In genomic region chr5:36982146-36982545, GRCh38 we compare ENCODE assay signal across 24 cellular contexts.
A peak's percentile ranks its signal among the peaks of the same experiment; 100 is the strongest.
DNase-seq lines count a peak whose midpoint lies in the region; ATAC-seq and TF ChIP-seq lines count a peak whose summit lies in the region.
"Had no signal": no experiment of that assay in that cellular context is flagged by ENCODE, and none has a peak within 500 bp of the region (broad histone marks: within the 10 kb centered on the region; RNA-seq: fewer than 3 reads in every experiment).

No MANE protein-coding gene starts in this region.

- peak; percentile 36 for DNase-seq in EL
- DNase-seq in NCI-H226: peak; percentile 8
- peak; percentile 18 for DNase-seq in choroid plexus epithelial cell (ENCODE audit: low read depth)
- DNase-seq in kidney tubule cell (ENCODE audit: low spot score): peak; percentile 77
- no peak for DNase-seq in brain microvascular endothelial cell
- no peak for DNase-seq in activated gamma-delta T cell (lab: John Stamatoyannopoulos, UW)
- DNase-seq in NCI-H2081 (lab: John Stamatoyannopoulos, UW): no peak
- DNase-seq: activated effector memory CD4-positive, alpha-beta T cell treated with anti-CD3 and anti-CD28 coated beads, Interleukin-2, amount 50 U/mL, for 16 hours; adrenal gland; Caco-2; DND-41; left ventricle myocardium inferior; mucosa of descending colon; NCI-H1694 treated with DMSO at 0.1 percent for 48 hours; NCI-H2227 treated with DMSO at 0.1 percent for 48 hours; stimulated activated CD4-positive, alpha-beta T cell treated with anti-CD3 and anti-CD28 coated beads, Interleukin-12 subunit alpha, Interleukin-12 subunit beta, amount 100 ng/mL, for 4 hours; T-helper 2 cell; WERI-Rb-1 had no signal

- TF ChIP-seq CTCF in choroid plexus epithelial cell (conservative IDR thresholded peaks at IDR 0.05; ENCODE audit: low read depth, low read length): no peak
- no peak for TF ChIP-seq CTCF in brain microvascular endothelial cell (IDR thresholded peaks at IDR 0.05; ENCODE audit: low read depth, low read length, missing control alignments)

- in situ Hi-C loops in brain microvascular endothelial cell (cut with HindIII; ENCODE audit: low pct_ligation_motif_present, low sequenced_read_pairs): no loop called here

- no peaks in the 10 kb centered on the region for H3K27me3 ChIP-seq in brain microvascular endothelial cell (replicated peaks)
- H3K27me3 ChIP-seq: adrenal gland, BLaER1, neural progenitor cell, SJSA1 had no signal

- H3K4me3 ChIP-seq in choroid plexus epithelial cell (ENCODE audit: low read depth, low read length): no peak overlapping the region
- H3K4me3 ChIP-seq in brain microvascular endothelial cell (ENCODE audit: low read depth, low read length): no peak overlapping the region
- H3K4me3 ChIP-seq: A549, adrenal gland, BLaER1, left ventricle myocardium inferior, mucosa of descending colon, neural progenitor cell, SJSA1 had no signal

- H3K27ac ChIP-seq in brain microvascular endothelial cell: no peak overlapping the region
- H3K27ac ChIP-seq: A549, adrenal gland, BLaER1, HL-60, left ventricle myocardium inferior, neural progenitor cell, SJSA1, WERI-Rb-1 had no signal

- H3K36me3 ChIP-seq in brain microvascular endothelial cell (replicated peaks): no peaks in the 10 kb centered on the region
- H3K36me3 ChIP-seq: adrenal gland had no signal

- ATAC-seq in GM21529 (IDR thresholded peaks at IDR 0.05; ENCODE audit: unreplicated experiment): no peak
- ATAC-seq: A549, mucosa of descending colon had no signal

Comparison
In these comparisons a context has a peak if more than half of its experiments do, and no peak if none do; other contexts are left out.
1. DNase-seq: peak in EL (single experiment), NCI-H226 (single experiment), choroid plexus epithelial cell (single experiment) and kidney tubule cell (single experiment); none in brain microvascular endothelial cell (single experiment), activated gamma-delta T cell (single experiment) and NCI-H2081 (0 of 2).